In genomic region chrX:136170109-136170800, GRCh38 we compare ENCODE assay signal across 2 cellular contexts.
TF ChIP-seq lines count a peak whose summit lies in the region.

No MANE protein-coding gene starts in this region.

TF ChIP-seq in SK-N-SH, 30 proteins besides CTCF, POLR2A, EP300 and RAD21:
- TF ChIP-seq PBX3 (IDR thresholded peaks at IDR 0.05) (no peak), ELF1 (IDR thresholded peaks at IDR 0.05) (no peak), NFIC (IDR thresholded peaks at IDR 0.05; ENCODE audit: borderline replicate concordance) (no peak), EZH2phosphoT487 (IDR thresholded peaks at IDR 0.05; ENCODE audit: borderline replicate concordance, low read depth) (no peak), RFX5 (IDR thresholded peaks at IDR 0.05; ENCODE audit: low read length) (no peak), USF1 (IDR thresholded peaks at IDR 0.05; ENCODE audit: borderline replicate concordance, low read depth) (no peak), FOXM1 (IDR thresholded peaks at IDR 0.05; ENCODE audit: low read depth) (no peak), IRF3 (IDR thresholded peaks at IDR 0.05; ENCODE audit: low read depth, low read length) (no peak), GATA2 (CRISPR knock-in tag; IDR thresholded peaks at IDR 0.05) (no peak), YY1 (IDR thresholded peaks at IDR 0.05; ENCODE audit: low read depth) (no peak), RXRA (IDR thresholded peaks at IDR 0.05; ENCODE audit: borderline replicate concordance, low read depth) (no peak), POLR2AphosphoS5 (IDR thresholded peaks at IDR 0.05; ENCODE audit: low read depth, low read length) (no peak)
TF ChIP-seq in SK-N-SH: peak in this region for 0.

TF ChIP-seq in HEK293T, 16 proteins besides CTCF, POLR2A, EP300 and RAD21 (continued from another document):
- TF ChIP-seq PKNOX1 (IDR thresholded peaks at IDR 0.05) (no peak), SP1 (IDR thresholded peaks at IDR 0.05) (no peak), HDGF (IDR thresholded peaks at IDR 0.05; ENCODE audit: borderline replicate concordance) (no peak), FOXM1 (IDR thresholded peaks at IDR 0.05; ENCODE audit: borderline replicate concordance) (no peak)
